ENCODE assay signal across 16 cellular contexts in the genomic region with DNA sequence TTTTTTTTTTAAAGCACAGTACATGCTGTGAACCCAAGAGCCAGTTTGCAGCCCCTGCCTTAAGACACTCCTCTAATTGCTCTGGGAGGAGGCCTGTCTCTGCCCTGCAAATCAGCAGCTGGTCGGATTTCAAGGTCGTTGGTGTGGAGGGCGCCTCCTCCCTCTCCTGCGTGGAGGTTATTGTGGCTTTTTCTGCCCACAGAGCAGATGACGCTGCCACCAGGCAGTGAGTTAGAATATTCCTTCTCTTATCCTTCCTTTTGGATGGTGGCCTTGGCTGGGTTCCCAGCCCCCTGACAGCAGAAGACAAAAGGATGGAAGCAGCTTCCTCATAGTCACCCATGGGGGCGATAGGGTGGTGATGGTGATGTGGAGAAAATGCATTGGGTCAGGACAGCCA.
DNase-seq lines count a peak whose midpoint lies in the region; ATAC-seq and TF ChIP-seq lines count a peak whose summit lies in the region.
"Had no signal": no experiment of that assay in that cellular context is flagged by ENCODE, and none has a peak within 500 bp of the region (broad histone marks: within the 10 kb centered on the region; RNA-seq: fewer than 3 reads in every experiment).

No MANE protein-coding gene starts in this region.

- H3K4me1 Mint-ChIP-seq in natural killer cell: peaks cover 49 to 64% of the 10 kb centered on the region in 2 donors
- peaks cover 46 to 48% of the 10 kb centered on the region in 2 donors for H3K4me1 Mint-ChIP-seq in natural killer cell treated with Interleukin-12 subunit alpha and Interleukin-12 subunit beta and Interleukin-15 and Interleukin-18, amount 100 ng/mL, for 72 hours (ENCODE audit: low read depth in 2 of 2)

- H3K27ac ChIP-seq in caudate nucleus (ENCODE audit: low read depth, low read length) (peak overlapping the region; percentile 39), thymus (ENCODE audit: low read depth) (peak overlapping the region; percentile 9)
- H3K27ac ChIP-seq: colonic mucosa, pancreas, Peyer's patch had no signal

- peaks cover 12% of the 10 kb centered on the region for H3K4me1 ChIP-seq in thymus (ENCODE audit: control insufficient read depth, insufficient read depth, low read length)
- H3K4me1 ChIP-seq: colonic mucosa, pancreas, Peyer's patch had no signal

- no peak overlapping the region for H3K4me3 Mint-ChIP-seq in natural killer cell
- H3K4me3 Mint-ChIP-seq in natural killer cell treated with Interleukin-12 subunit alpha and Interleukin-12 subunit beta and Interleukin-15 and Interleukin-18, amount 100 ng/mL, for 72 hours: no peak overlapping the region
- H3K4me3 Mint-ChIP-seq: HFFc6 had no signal

- H3K27me3 Mint-ChIP-seq in natural killer cell (ENCODE audit: low read depth in 2 of 2): no peaks in the 10 kb centered on the region
- H3K27me3 Mint-ChIP-seq in natural killer cell treated with Interleukin-12 subunit alpha and Interleukin-12 subunit beta and Interleukin-15 and Interleukin-18, amount 100 ng/mL, for 72 hours: no peaks in the 10 kb centered on the region

- H3K36me3 Mint-ChIP-seq in natural killer cell: no peaks in the 10 kb centered on the region
- peaks cover 12% of the 10 kb centered on the region for H3K36me3 Mint-ChIP-seq in natural killer cell treated with Interleukin-12 subunit alpha and Interleukin-12 subunit beta and Interleukin-15 and Interleukin-18, amount 100 ng/mL, for 72 hours

- ATAC-seq in natural killer cell (peak in 2 of 3 donors; percentile 36 to 54), HG02840 (IDR thresholded peaks at IDR 0.05; ENCODE audit: low FRiP score, unreplicated experiment) (no peak), HG02678 (IDR thresholded peaks at IDR 0.05; ENCODE audit: unreplicated experiment) (no peak)
- ATAC-seq in natural killer cell treated with Interleukin-12 subunit alpha and Interleukin-12 subunit beta and Interleukin-15 and Interleukin-18, amount 100 ng/mL, for 72 hours: no peak
- ATAC-seq: pancreas had no signal

- H3K4me3 ChIP-seq in thymus (ENCODE audit: low read length): no peak overlapping the region
- H3K4me3 ChIP-seq: colonic mucosa, pancreas, Peyer's patch had no signal

- H3K9me3 ChIP-seq in thymus (ENCODE audit: control insufficient read depth): peaks cover 1% of the 10 kb centered on the region
- H3K9me3 ChIP-seq: colonic mucosa, pancreas, Peyer's patch had no signal

- no peak for DNase-seq in natural killer cell
- DNase-seq in natural killer cell treated with Interleukin-12 subunit alpha and Interleukin-12 subunit beta and Interleukin-15 and Interleukin-18, amount 100 ng/mL, for 72 hours (ENCODE audit: low spot score): no peak
- peak; percentile 94 for DNase-seq in OCI-M1 (lab: John Stamatoyannopoulos, UW)
- peak in 5 of 61 donors; percentile 3 to 47 (median 15) for DNase-seq in caudate nucleus (lab: John Stamatoyannopoulos, UW)
- DNase-seq in activated gamma-delta T cell treated with Interleukin-2 at 50 U/mL for 16 hours: no peak
- DNase-seq: colonic mucosa; GF-D8; HFFc6; IMR-90; pancreas; Peyer's patch; stimulated activated naive CD4-positive, alpha-beta T cell treated with Interleukin-2 at 50 U/mL for 16 hours; T-helper 9 cell had no signal

- no peaks in the 10 kb centered on the region for H3K9me3 Mint-ChIP-seq in natural killer cell
- no peaks in the 10 kb centered on the region for H3K9me3 Mint-ChIP-seq in natural killer cell treated with Interleukin-12 subunit alpha and Interleukin-12 subunit beta and Interleukin-15 and Interleukin-18, amount 100 ng/mL, for 72 hours

- 4% methylated on average over 6 of the region's 6 CpGs for WGBS in thymus

- no peaks in the 10 kb centered on the region for H3K27me3 ChIP-seq in thymus (ENCODE audit: control insufficient read depth, insufficient read depth)
- H3K27me3 ChIP-seq: colonic mucosa, pancreas, Peyer's patch had no signal

- H3K27ac Mint-ChIP-seq in natural killer cell: peak overlapping the region in 1 of 2 donors; percentile 62
- H3K27ac Mint-ChIP-seq in natural killer cell treated with Interleukin-12 subunit alpha and Interleukin-12 subunit beta and Interleukin-15 and Interleukin-18, amount 100 ng/mL, for 72 hours: peak overlapping the region in 1 of 2 donors; percentile 75
- H3K27ac Mint-ChIP-seq: HFFc6 had no signal

- intact Hi-C loops in natural killer cell (cut with micrococcal nuclease): no loop called here

- no peak for TF ChIP-seq CTCF in natural killer cell (IDR thresholded peaks at IDR 0.05)

- peaks cover 10% of the 10 kb centered on the region for H3K36me3 ChIP-seq in thymus (ENCODE audit: control insufficient read depth, insufficient read depth)
- H3K36me3 ChIP-seq: colonic mucosa, pancreas, Peyer's patch had no signal

Comparison
In these comparisons a context has a peak if more than half of its experiments do, and no peak if none do; other contexts are left out.
1. ATAC-seq: peak in natural killer cell (2 of 3); none in natural killer cell treated with Interleukin-12 subunit alpha and Interleukin-12 subunit beta and Interleukin-15 and Interleukin-18, amount 100 ng/mL, for 72 hours (0 of 2), HG02840 (single experiment) and HG02678 (single experiment).